Comparison of ENCODE assay signal across 21 cellular contexts in genomic region chr10:15136129-15136726, GRCh38. TPM values are rescaled to one million over a fixed set of nuclear protein-coding genes. Genes with fewer than 3 reads are reported as not detected.
A peak's percentile ranks its signal among the peaks of the same experiment; 100 is the strongest.
DNase-seq lines count a peak whose midpoint lies in the region; ATAC-seq, FAIRE-seq and TF ChIP-seq lines count a peak whose summit lies in the region.
"Had no signal": no experiment of that assay in that cellular context is flagged by ENCODE, and none has a peak within 500 bp of the region (broad histone marks: within the 10 kb centered on the region; RNA-seq: fewer than 3 reads in every experiment).

No MANE protein-coding gene starts in this region.

- 93 to 98% methylated on average over 6 of the region's 6 CpGs for WGBS in pancreas, 2 donors

- no peaks in the 10 kb centered on the region for H3K27me3 ChIP-seq in naive thymus-derived CD4-positive, alpha-beta T cell (ENCODE audit: control insufficient read depth in 2 of 2, insufficient read depth in 2 of 2, low read length in 2 of 2)
- H3K27me3 ChIP-seq in subcutaneous abdominal adipose tissue (ENCODE audit: control insufficient read depth in 5 of 5, insufficient read depth in 4 of 5, low read length in 5 of 5) (no peaks in the 10 kb centered on the region), pancreas (no peaks in the 10 kb centered on the region), PC-9 (ENCODE audit: insufficient read depth, low read depth) (no peaks in the 10 kb centered on the region)
- H3K27me3 ChIP-seq: SJSA1 had no signal

- no peaks in the 10 kb centered on the region for H3K9me3 Mint-ChIP-seq in activated naive CD8-positive, alpha-beta T cell (ENCODE audit: low read depth)
- H3K9me3 Mint-ChIP-seq in activated naive CD8-positive, alpha-beta T cell treated with anti-CD3 and anti-CD28 coated beads, Interleukin-2, amount 50 U/mL, for 24 hours = no peaks in the 10 kb centered on the region
- H3K9me3 Mint-ChIP-seq in effector memory CD8-positive, alpha-beta T cell = no peaks in the 10 kb centered on the region
- H3K9me3 Mint-ChIP-seq in naive thymus-derived CD4-positive, alpha-beta T cell = no peaks in the 10 kb centered on the region
- H3K9me3 Mint-ChIP-seq: IgD-negative memory B cell had no signal

- H4K20me1 ChIP-seq in PC-9 (ENCODE audit: insufficient read depth) = no peaks in the 10 kb centered on the region

- intact Hi-C loops in naive thymus-derived CD4-positive, alpha-beta T cell (cut with micrococcal nuclease) = no loop called here
- intact Hi-C loops in pancreas (cut with DNase I) (no loop called here), PC-9 (cut with micrococcal nuclease; ENCODE audit: unreplicated experiment) (no loop called here)

- H3K27me3 Mint-ChIP-seq in activated naive CD8-positive, alpha-beta T cell = no peaks in the 10 kb centered on the region
- H3K27me3 Mint-ChIP-seq in activated naive CD8-positive, alpha-beta T cell treated with anti-CD3 and anti-CD28 coated beads, Interleukin-2, amount 50 U/mL, for 24 hours = no peaks in the 10 kb centered on the region
- no peaks in the 10 kb centered on the region for H3K27me3 Mint-ChIP-seq in effector memory CD8-positive, alpha-beta T cell
- no peaks in the 10 kb centered on the region for H3K27me3 Mint-ChIP-seq in naive thymus-derived CD4-positive, alpha-beta T cell

- peaks cover 7 to 52% (median 37%) of the 10 kb centered on the region in 3 experiments for H3K36me3 ChIP-seq in naive thymus-derived CD4-positive, alpha-beta T cell (ENCODE audit: control insufficient read depth in 2 of 3, insufficient read depth in 3 of 3, low read length in 3 of 3)
- peaks cover 18 to 75% (median 57%) of the 10 kb centered on the region in 5 donors for H3K36me3 ChIP-seq in subcutaneous abdominal adipose tissue (ENCODE audit: control insufficient read depth in 5 of 5, insufficient read depth in 5 of 5, low read length in 5 of 5)
- H3K36me3 ChIP-seq in pancreas = peaks cover 0 to 20% (median 13%) of the 10 kb centered on the region in 3 donors
- no peaks in the 10 kb centered on the region for H3K36me3 ChIP-seq in PC-9 (ENCODE audit: low read depth)

- H3K9ac ChIP-seq in subcutaneous abdominal adipose tissue (ENCODE audit: low read length in 5 of 5) = peak overlapping the region in 1 of 5 donors; percentile 21

- H3K4me1 Mint-ChIP-seq in activated naive CD8-positive, alpha-beta T cell (ENCODE audit: low read depth) = peaks cover 7% of the 10 kb centered on the region
- peaks cover 11% of the 10 kb centered on the region for H3K4me1 Mint-ChIP-seq in activated naive CD8-positive, alpha-beta T cell treated with anti-CD3 and anti-CD28 coated beads, Interleukin-2, amount 50 U/mL, for 24 hours
- H3K4me1 Mint-ChIP-seq in effector memory CD8-positive, alpha-beta T cell (ENCODE audit: low read depth in 2 of 2) = peaks cover 0 to 4% of the 10 kb centered on the region in 2 donors
- H3K4me1 Mint-ChIP-seq in naive thymus-derived CD4-positive, alpha-beta T cell = peaks cover 14 to 27% (median 17%) of the 10 kb centered on the region in 7 donors

- H3K27ac ChIP-seq in naive thymus-derived CD4-positive, alpha-beta T cell (ENCODE audit: low read depth, low read length) = no peak overlapping the region
- peak overlapping the region; percentile 77 for H3K27ac ChIP-seq in subcutaneous abdominal adipose tissue (ENCODE audit: low read depth, low read length)
- no peak overlapping the region for H3K27ac ChIP-seq in pancreas
- H3K27ac ChIP-seq in PC-9 = no peak overlapping the region
- H3K27ac ChIP-seq: A549, C4-2B, SJSA1 had no signal

- no peak overlapping the region for H3K4me3 Mint-ChIP-seq in activated naive CD8-positive, alpha-beta T cell
- no peak overlapping the region for H3K4me3 Mint-ChIP-seq in activated naive CD8-positive, alpha-beta T cell treated with anti-CD3 and anti-CD28 coated beads, Interleukin-2, amount 50 U/mL, for 24 hours
- no peak overlapping the region for H3K4me3 Mint-ChIP-seq in effector memory CD8-positive, alpha-beta T cell
- H3K4me3 Mint-ChIP-seq in naive thymus-derived CD4-positive, alpha-beta T cell = no peak overlapping the region
- H3K4me3 Mint-ChIP-seq: IgD-negative memory B cell had no signal

- no peak for DNase-seq in activated naive CD8-positive, alpha-beta T cell treated with anti-CD3 and anti-CD28 coated beads, Interleukin-2, amount 50 U/mL, for 24 hours
- DNase-seq in effector memory CD8-positive, alpha-beta T cell = no peak
- DNase-seq in naive thymus-derived CD4-positive, alpha-beta T cell = no peak
- DNase-seq in pancreas (no peak), RKO (ENCODE audit: low spot score) (no peak), PC-9 (no peak)
- DNase-seq: Calu3, DMS79, NCI-H1105 treated with DMSO at 0.1 percent for 48 hours, NCI-H187 treated with DMSO at 0.1 percent for 48 hours, NCI-H446 treated with DMSO at 0.1 percent for 48 hours, NCI-H774, PC-3 had no signal

- ATAC-seq in activated naive CD8-positive, alpha-beta T cell treated with anti-CD3 and anti-CD28 coated beads, Interleukin-2, amount 50 U/mL, for 24 hours = no peak
- no peak for ATAC-seq in effector memory CD8-positive, alpha-beta T cell (replicated peaks)
- ATAC-seq in naive thymus-derived CD4-positive, alpha-beta T cell = no peak
- no peak for ATAC-seq in pancreas
- ATAC-seq: A549, PC-3 had no signal

- H3K4me1 ChIP-seq in naive thymus-derived CD4-positive, alpha-beta T cell (ENCODE audit: control insufficient read depth in 2 of 2, insufficient read depth in 2 of 2, low read length in 2 of 2) = peaks cover 0 to 6% of the 10 kb centered on the region in 2 donors
- peaks cover 0 to 23% (median 8%) of the 10 kb centered on the region in 5 donors for H3K4me1 ChIP-seq in subcutaneous abdominal adipose tissue (ENCODE audit: control insufficient read depth in 5 of 5, insufficient read depth in 5 of 5, low read length in 5 of 5)
- H3K4me1 ChIP-seq in pancreas = no peaks in the 10 kb centered on the region
- H3K4me1 ChIP-seq in PC-9 (replicated peaks; ENCODE audit: insufficient read depth) = no peaks in the 10 kb centered on the region
- H3K4me1 ChIP-seq: SJSA1 had no signal

- no peak for FAIRE-seq in pancreas (lab: Jason Lieb, UNC)
- FAIRE-seq: A549, GM19239, H54 had no signal

- no peak overlapping the region for H2AFZ ChIP-seq in PC-9

- H3K27ac Mint-ChIP-seq in activated naive CD8-positive, alpha-beta T cell = peak overlapping the region; percentile 41
- no peak overlapping the region for H3K27ac Mint-ChIP-seq in activated naive CD8-positive, alpha-beta T cell treated with anti-CD3 and anti-CD28 coated beads, Interleukin-2, amount 50 U/mL, for 24 hours
- H3K27ac Mint-ChIP-seq in effector memory CD8-positive, alpha-beta T cell = peak overlapping the region; percentile 68 to 82
- peak overlapping the region in 6 of 9 donors; percentile 52 to 80 (median 64) for H3K27ac Mint-ChIP-seq in naive thymus-derived CD4-positive, alpha-beta T cell

- H3K79me2 ChIP-seq in PC-9 (ENCODE audit: low read depth) = no peaks in the 10 kb centered on the region

- BruUV-seq in PC-9 (replicated peaks; lab: Mats Ljungman, UMichigan) = no TSS peak

- no peak overlapping the region for H3K4me2 ChIP-seq in PC-9
- H3K4me2 ChIP-seq: A549 had no signal

- CTCF ChIA-PET in naive thymus-derived CD4-positive, alpha-beta T cell (lab: Charles Lee) = interaction anchor here (1.0 kb wide), 1 partner anchor 30 kb away, joined by 4 read pairs; no protein-coding TSS in a partner anchor
- CTCF ChIA-PET in PC-9 (lab: Charles Lee) = no interaction called here

- no peak overlapping the region for H3K4me3 ChIP-seq in naive thymus-derived CD4-positive, alpha-beta T cell (ENCODE audit: low read length)
- H3K4me3 ChIP-seq in subcutaneous abdominal adipose tissue (ENCODE audit: low read depth in 1 of 5, low read length in 5 of 5) = no peak overlapping the region
- no peak overlapping the region for H3K4me3 ChIP-seq in pancreas
- no peak overlapping the region for H3K4me3 ChIP-seq in PC-9
- H3K4me3 ChIP-seq: A549, SJSA1 had no signal

- POLR2A ChIA-PET in naive thymus-derived CD4-positive, alpha-beta T cell (lab: Charles Lee) = no interaction called here
- POLR2A ChIA-PET in PC-9 (lab: Charles Lee; ENCODE audit: unreplicated experiment) = no interaction called here

- no peaks in the 10 kb centered on the region for H3F3A ChIP-seq in PC-9 (ENCODE audit: insufficient read depth, low read depth)

- H3K36me3 Mint-ChIP-seq in activated naive CD8-positive, alpha-beta T cell = peaks cover 14% of the 10 kb centered on the region
- H3K36me3 Mint-ChIP-seq in activated naive CD8-positive, alpha-beta T cell treated with anti-CD3 and anti-CD28 coated beads, Interleukin-2, amount 50 U/mL, for 24 hours (ENCODE audit: low read depth) = peaks cover 22% of the 10 kb centered on the region
- peaks cover 60% of the 10 kb centered on the region for H3K36me3 Mint-ChIP-seq in effector memory CD8-positive, alpha-beta T cell (ENCODE audit: insufficient read depth)
- H3K36me3 Mint-ChIP-seq in naive thymus-derived CD4-positive, alpha-beta T cell = peaks cover 12 to 50% (median 42%) of the 10 kb centered on the region in 5 donors

- no peaks in the 10 kb centered on the region for H3K9me3 ChIP-seq in naive thymus-derived CD4-positive, alpha-beta T cell (ENCODE audit: control insufficient read depth in 2 of 3, low read length in 3 of 3)
- H3K9me3 ChIP-seq in subcutaneous abdominal adipose tissue (ENCODE audit: control insufficient read depth in 5 of 5, low read length in 5 of 5) = no peaks in the 10 kb centered on the region
- no peaks in the 10 kb centered on the region for H3K9me3 ChIP-seq in pancreas
- no peaks in the 10 kb centered on the region for H3K9me3 ChIP-seq in PC-9 (ENCODE audit: insufficient read depth, low read depth)
- H3K9me3 ChIP-seq: A549, SJSA1 had no signal

- H3K9me2 ChIP-seq in PC-9 (ENCODE audit: insufficient read depth) = no peaks in the 10 kb centered on the region

- TF ChIP-seq CTCF in pancreas (IDR thresholded peaks at IDR 0.05) (no peak), PC-9 (conservative IDR thresholded peaks at IDR 0.05) (no peak)

RNA-seq across cellular contexts. Expression of gene NMT2, which starts 32.3 kb away (rescaled TPM):
- total RNA-seq in naive thymus-derived CD4-positive, alpha-beta T cell = 10 to 100 TPM; 23.2 to 81.4 (median 39.1) TPM
- polyA plus RNA-seq in naive thymus-derived CD4-positive, alpha-beta T cell = 10 to 100 TPM; 43.8 TPM
- total RNA-seq in pancreas (10 to 100 TPM in 1 of 6 donors, 1 to 10 TPM in 5; 4.7 to 13.9 (median 7.3) TPM), PC-9 (2021) (10.9 and 11.0 TPM in 2 replicates)
- polyA plus RNA-seq in pancreas = 1 to 10 TPM; 5.9 to 6.0 TPM

RNA-seq across cellular contexts. Expression of gene RPP38, which starts 39.1 kb away (rescaled TPM):
- 10 to 100 TPM in 4 of 5 experiments, 1 to 10 TPM in 1; 7.6 to 22.4 (median 16.0) TPM for total RNA-seq in naive thymus-derived CD4-positive, alpha-beta T cell
- polyA plus RNA-seq in naive thymus-derived CD4-positive, alpha-beta T cell = 10 to 100 TPM; 16.6 to 36.3 TPM
- total RNA-seq in pancreas (1 to 10 TPM; 4.0 to 8.5 (median 6.5) TPM), PC-9 (2021) (15.9 and 16.9 TPM in 2 replicates)
- polyA plus RNA-seq in pancreas = 10 to 100 TPM in 1 of 2 donors, 1 to 10 TPM in 1; 9.2 to 14.9 TPM

RNA-seq across cellular contexts. Expression of gene ACBD7, which starts 47.7 kb away (rescaled TPM):
- 1 to 10 TPM in 1 of 5 experiments, under 1 TPM in 3, not detected in 1; 0.27 to 1.5 (median 0.60) TPM for total RNA-seq in naive thymus-derived CD4-positive, alpha-beta T cell
- under 1 TPM in 1 of 2 donors, not detected in 1; 0.43 TPM for polyA plus RNA-seq in naive thymus-derived CD4-positive, alpha-beta T cell
- total RNA-seq in pancreas = under 1 TPM in 4 of 6 donors, not detected in 2; 0.13 to 0.59 (median 0.30) TPM
- under 1 TPM in 1 of 2 donors, not detected in 1; 0.07 TPM for polyA plus RNA-seq in pancreas
- total RNA-seq in PC-9 (2021) = 5.9 and 8.2 TPM in 2 replicates
- polyA plus RNA-seq: IgD-negative memory B cell had no signal
